27 cellular contexts compared by ENCODE assay signal in the genomic region with DNA sequence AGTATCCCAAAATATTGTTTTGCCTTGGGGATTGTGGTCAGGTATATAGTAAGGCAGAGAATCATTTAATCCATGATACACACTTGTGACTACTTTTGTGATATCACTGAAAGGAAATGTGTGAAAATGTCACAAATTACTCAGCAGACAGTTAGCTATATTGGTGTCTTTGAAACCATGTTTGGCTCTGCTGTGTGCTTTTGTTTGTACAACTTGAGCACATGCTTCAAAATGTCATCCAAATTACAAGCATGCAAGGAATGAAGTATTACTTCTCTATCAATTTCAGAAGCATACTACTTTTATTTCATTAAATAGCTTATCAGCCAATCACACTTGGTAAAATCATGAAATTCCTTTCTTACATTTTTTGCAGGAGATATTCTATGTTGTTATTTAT.
A peak's percentile ranks its signal among the peaks of the same experiment; 100 is the strongest.
DNase-seq lines count a peak whose midpoint lies in the region; ATAC-seq and TF ChIP-seq lines count a peak whose summit lies in the region.
"Had no signal": no experiment of that assay in that cellular context is flagged by ENCODE, and none has a peak within 500 bp of the region (broad histone marks: within the 10 kb centered on the region; RNA-seq: fewer than 3 reads in every experiment).

No MANE protein-coding gene starts in this region.

- H3K27me3 ChIP-seq in dorsolateral prefrontal cortex (no peaks in the 10 kb centered on the region), sigmoid colon (no peaks in the 10 kb centered on the region)
- H3K27me3 ChIP-seq: BLaER1, right atrium auricular region, spleen, thyroid gland, vagina had no signal

- in situ Hi-C loops in G401 (cut with HindIII; ENCODE audit: low sequenced_read_pairs) = no loop called here
- in situ Hi-C loops in SK-MEL-5 (cut with HindIII; ENCODE audit: low pct_unique_long_range_greater_than_20kb, low sequenced_read_pairs) = no loop called here

- intact Hi-C loops in dorsolateral prefrontal cortex (cut with DNase I) (loop anchor here (5.0 to 10.0 kb wide), 6 partner anchors 136 to 954 kb away; no protein-coding TSS in a partner anchor), sigmoid colon (cut with DNase I) (loop anchor here (5.0 to 10.0 kb wide), 5 partner anchors 136 to 1264 kb away; no protein-coding TSS in a partner anchor)

- TF ChIP-seq POLR2A in sigmoid colon (IDR thresholded peaks at IDR 0.05) = no peak

- peaks cover 0 to 50% (median 22%) of the 10 kb centered on the region in 4 donors for H3K4me1 ChIP-seq in sigmoid colon
- H3K4me1 ChIP-seq: left ventricle myocardium inferior, spleen, vagina had no signal

- peak; percentile 54 for DNase-seq in G401 (ENCODE audit: low spot score)
- peak; percentile 47 for DNase-seq in SK-MEL-5 (ENCODE audit: low read depth, low spot score)
- DNase-seq in dorsolateral prefrontal cortex = no peak
- DNase-seq in sigmoid colon = no peak
- DNase-seq: activated CD4-positive, alpha-beta T cell treated with anti-CD3 and anti-CD28 coated beads for 36 hours; activated CD8-positive, alpha-beta memory T cell treated with anti-CD3 and anti-CD28 coated beads, Interleukin-2, amount 50 U/mL, for 48 hours; activated CD8-positive, alpha-beta T cell treated with anti-CD3 and anti-CD28 coated beads for 36 hours; activated naive CD4-positive, alpha-beta T cell treated with anti-CD3 and anti-CD28 coated beads, Interleukin-2, amount 10 ng/mL, durations not matched to agents 7 days and 5 days; DMS 273 treated with DMSO at 0.1 percent for 48 hours; effector CD4-positive, alpha-beta T cell; left ventricle myocardium inferior; NCI-H1092 treated with DMSO at 0.1 percent for 48 hours; NCI-H1694 treated with DMSO at 0.1 percent for 48 hours; NCI-H2171; PC-3; spleen; stimulated activated naive CD8-positive, alpha-beta T cell treated with anti-CD3 and anti-CD28 coated beads, Interleukin-15, amount 100 ng/mL, for 72 hours; SW 1271 had no signal

- no peak for ATAC-seq in HG02884 (IDR thresholded peaks at IDR 0.05; ENCODE audit: unreplicated experiment)
- no peak for ATAC-seq in HG02870 (IDR thresholded peaks at IDR 0.05; ENCODE audit: unreplicated experiment)
- no peak for ATAC-seq in HG03342 (IDR thresholded peaks at IDR 0.05; ENCODE audit: unreplicated experiment)
- ATAC-seq: activated CD4-positive, alpha-beta T cell treated with anti-CD3 and anti-CD28 coated beads for 36 hours; activated CD8-positive, alpha-beta T cell treated with anti-CD3 and anti-CD28 coated beads for 36 hours; activated T-helper 17 cell treated with anti-CD3 and anti-CD28 coated beads, Interleukin-2, amount 50 U/mL, for 72 hours; PC-3; Right ventricle myocardium inferior; stimulated activated naive CD8-positive, alpha-beta T cell treated with anti-CD3 and anti-CD28 coated beads, Interleukin-15, amount 100 ng/mL, for 72 hours had no signal

- TF ChIP-seq CTCF in dorsolateral prefrontal cortex (IDR thresholded peaks at IDR 0.05 in 54 of 56, conservative IDR thresholded peaks at IDR 0.05 in 2 of 56; ENCODE audit: low read depth in 1 of 56, partially characterized antibody in 56 of 56) = no peak
- TF ChIP-seq CTCF in sigmoid colon (IDR thresholded peaks at IDR 0.05) = no peak

- no peaks in the 10 kb centered on the region for H3K36me3 ChIP-seq in sigmoid colon
- H3K36me3 ChIP-seq: BLaER1, left ventricle myocardium inferior, right atrium auricular region, spleen, thyroid gland, vagina had no signal

- H3K27ac ChIP-seq in dorsolateral prefrontal cortex (peak overlapping the region in 54 of 59 donors; percentile 3 to 93 (median 68)), sigmoid colon (peak overlapping the region in 3 of 4 donors; percentile 30 to 64 (median 35))
- H3K27ac ChIP-seq: BLaER1, left ventricle myocardium inferior, right atrium auricular region, spleen, thyroid gland, vagina had no signal

- no peak for TF ChIP-seq EP300 in sigmoid colon (IDR thresholded peaks at IDR 0.05)

- no peaks in the 10 kb centered on the region for H3K9me3 ChIP-seq in sigmoid colon
- H3K9me3 ChIP-seq: BLaER1, left ventricle myocardium inferior, right atrium auricular region, spleen, thyroid gland, vagina had no signal

- H3K4me3 ChIP-seq in dorsolateral prefrontal cortex = peak overlapping the region in 29 of 59 donors; percentile 3 to 48 (median 22)
- H3K4me3 ChIP-seq in sigmoid colon = no peak overlapping the region
- H3K4me3 ChIP-seq: BLaER1, left ventricle myocardium inferior, right atrium auricular region, spleen, thyroid gland, vagina had no signal

Comparison
In these comparisons a context has a peak if more than half of its experiments do, and no peak if none do; other contexts are left out.
1. DNase-seq: peak in G401 (single experiment) and SK-MEL-5 (single experiment); none in dorsolateral prefrontal cortex (0 of 10) and sigmoid colon (single experiment).